8 cellular contexts compared by ENCODE assay signal in the genomic region with DNA sequence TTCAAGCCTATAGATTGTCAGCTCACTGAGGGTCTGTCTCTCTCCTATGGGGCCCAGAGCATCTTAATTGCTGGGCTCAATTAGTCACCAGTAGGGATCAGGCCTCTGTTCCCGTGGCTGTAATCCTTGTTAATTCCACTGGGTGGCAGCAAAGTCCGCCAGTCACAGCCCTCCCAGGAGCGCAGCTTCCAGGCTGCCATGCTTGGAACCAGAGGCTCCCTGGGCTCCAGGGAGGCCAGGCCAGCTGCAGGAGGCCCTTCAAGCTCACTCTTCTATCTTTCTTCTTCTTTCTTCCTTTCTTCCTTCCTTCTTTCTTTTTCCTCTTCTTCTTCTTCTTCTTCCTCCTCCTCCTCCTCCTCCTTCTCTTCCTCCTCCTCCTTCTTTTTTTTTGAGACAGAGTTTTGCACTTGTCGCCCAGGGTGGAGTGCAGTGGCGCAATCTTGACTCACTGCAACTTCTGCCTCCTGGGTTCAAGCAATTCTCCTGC. TPM values are rescaled to one million over a fixed set of nuclear protein-coding genes. Genes with fewer than 3 reads are reported as not detected.
DNase-seq lines count a peak whose midpoint lies in the region; ATAC-seq and TF ChIP-seq lines count a peak whose summit lies in the region.

No MANE protein-coding gene starts in this region.

- intact Hi-C loops in adrenal gland (cut with DNase I) (loop anchor here (2.0 to 5.0 kb wide), 2 partner anchors 66 to 68 kb away; no protein-coding TSS in a partner anchor), left ventricle myocardium inferior (cut with micrococcal nuclease) (loop anchor here (5.0 kb wide), 1 partner anchor 68 kb away; no protein-coding TSS in a partner anchor), sciatic nerve (cut with DNase I) (loop anchor here (2.0 kb wide), 1 partner anchor 66 kb away; no protein-coding TSS in a partner anchor)

- 30 to 38% (median 35%) methylated on average over 5 of the region's 5 CpGs for WGBS in adrenal gland, 4 donors

- H3K27ac Mint-ChIP-seq in T-cell: no peak overlapping the region

- H3K36me3 ChIP-seq in adrenal gland (replicated peaks in 1 of 2): no peaks in the 10 kb centered on the region
- H3K36me3 ChIP-seq in left ventricle myocardium inferior: no peaks in the 10 kb centered on the region

- no peaks in the 10 kb centered on the region for H3K9me3 Mint-ChIP-seq in T-cell

- H3K4me3 Mint-ChIP-seq in T-cell: no peak overlapping the region

- peak; percentile 63 to 69 for DNase-seq in AML-193 (lab: John Stamatoyannopoulos, UW)
- peak; percentile 25 for DNase-seq in NCI-H1436 treated with DMSO at 0.1 percent for 48 hours (lab: John Stamatoyannopoulos, UW)
- DNase-seq in T-cell: peak; percentile 47 to 78 (median 65)
- peak; percentile 76 to 93 (median 83) for DNase-seq in adrenal gland
- DNase-seq in left ventricle myocardium inferior: peak; percentile 69
- DNase-seq in sciatic nerve (ENCODE audit: low spot score): peak; percentile 84

- POLR2A ChIA-PET in T-cell (lab: Charles Lee): no interaction called here

- CTCF ChIA-PET in T-cell (lab: Charles Lee): interaction anchor here (0.5 to 1.5 kb wide), 8 partner anchors 8 to 1497 kb away, joined by 3 to 5 read pairs (median 4); a partner anchor contains a TSS

- peak; percentile 56 for ATAC-seq in GM21515 (IDR thresholded peaks at IDR 0.05; ENCODE audit: unreplicated experiment)
- ATAC-seq in T-cell (replicated peaks in 1 of 4): peak; percentile 96 to 99 (median 98)
- ATAC-seq in sciatic nerve: peak; percentile 96
- ATAC-seq in HG03378 (IDR thresholded peaks at IDR 0.05; ENCODE audit: unreplicated experiment): no peak

- H3K27me3 ChIP-seq in adrenal gland (no peaks in the 10 kb centered on the region), left ventricle myocardium inferior (ENCODE audit: low read depth) (no peaks in the 10 kb centered on the region)

- H3K36me3 Mint-ChIP-seq in T-cell: no peaks in the 10 kb centered on the region

- TF ChIP-seq POLR2A in adrenal gland (IDR thresholded peaks at IDR 0.05): no peak

- H3K9me3 ChIP-seq in adrenal gland (replicated peaks in 1 of 3) (no peaks in the 10 kb centered on the region), left ventricle myocardium inferior (replicated peaks) (no peaks in the 10 kb centered on the region)

- H3K27me3 Mint-ChIP-seq in T-cell: peaks cover 0 to 13% of the 10 kb centered on the region in 2 donors

- peak; percentile 80 to 99 (median 96) for TF ChIP-seq CTCF in adrenal gland (IDR thresholded peaks at IDR 0.05)
- TF ChIP-seq CTCF in left ventricle myocardium inferior (IDR thresholded peaks at IDR 0.05; ENCODE audit: borderline replicate concordance): peak; percentile 97

- no peak overlapping the region for H3K27ac ChIP-seq in adrenal gland
- H3K27ac ChIP-seq in left ventricle myocardium inferior (replicated peaks): no peak overlapping the region

- no peaks in the 10 kb centered on the region for H3K4me1 Mint-ChIP-seq in T-cell

- H3K4me3 ChIP-seq in adrenal gland (no peak overlapping the region), left ventricle myocardium inferior (no peak overlapping the region)

- H3K4me1 ChIP-seq in adrenal gland (replicated peaks in 1 of 2) (peaks cover 0 to 8% of the 10 kb centered on the region in 2 donors), left ventricle myocardium inferior (peaks cover 8% of the 10 kb centered on the region)

RNA-seq across cellular contexts. Expression of a gene that starts 14.4 kb away (rescaled TPM):
- total RNA-seq in T-cell (10 to 100 TPM in 3 of 5 donors, not detected in 2; 27.0 to 34.4 (median 32.6) TPM), adrenal gland (10 to 100 TPM in 2 of 8 donors, not detected in 6; 27.3 to 29.8 TPM), left ventricle myocardium inferior (40.3 TPM), sciatic nerve (44.7 TPM)
- not detected for polyA plus RNA-seq in adrenal gland

RNA-seq across cellular contexts. Expression of a gene that starts 23.1 kb away (rescaled TPM):
- not detected for total RNA-seq in T-cell
- not detected for total RNA-seq in adrenal gland
- polyA plus RNA-seq in adrenal gland: not detected
- total RNA-seq in left ventricle myocardium inferior: not detected
- total RNA-seq in sciatic nerve: not detected

RNA-seq across cellular contexts. Expression of a gene that starts 32.2 kb away (rescaled TPM):
- total RNA-seq in T-cell (10 to 100 TPM; 16.2 to 23.3 (median 18.5) TPM), adrenal gland (10 to 100 TPM in 7 of 8 donors, 1 to 10 TPM in 1; 9.9 to 18.1 (median 15.5) TPM), left ventricle myocardium inferior (4.6 TPM), sciatic nerve (13.6 TPM)
- polyA plus RNA-seq in adrenal gland: 10 to 100 TPM in 1 of 3 donors, 1 to 10 TPM in 2; 7.8 to 15.3 (median 8.6) TPM

RNA-seq across cellular contexts. Expression of a gene that starts 58.9 kb away (rescaled TPM):
- total RNA-seq in T-cell (under 1 TPM in 1 of 5 donors, not detected in 4; 0.06 TPM), adrenal gland (under 1 TPM in 2 of 8 donors, not detected in 6; 0.27 to 0.29 TPM), left ventricle myocardium inferior (0.16 TPM), sciatic nerve (not detected)
- under 1 TPM in 2 of 3 donors, not detected in 1; 0.13 to 0.32 TPM for polyA plus RNA-seq in adrenal gland

Comparison
In these comparisons a context has a peak if more than half of its experiments do, and no peak if none do; other contexts are left out.
1. DNase-seq: peak in every context shown above with its lines; median percentile 84 in sciatic nerve; 83 in adrenal gland; 69 in left ventricle myocardium inferior; 66 in AML-193; 65 in T-cell; 25 in NCI-H1436 treated with DMSO at 0.1 percent for 48 hours.